In genomic region chr2:42297322-42297936, GRCh38 we compare ENCODE assay signal across 14 cellular contexts.
DNase-seq lines count a peak whose midpoint lies in the region; ATAC-seq and FAIRE-seq lines count a peak whose summit lies in the region.
"Had no signal": no experiment of that assay in that cellular context is flagged by ENCODE, and none has a peak within 500 bp of the region (broad histone marks: within the 10 kb centered on the region; RNA-seq: fewer than 3 reads in every experiment).

No MANE protein-coding gene starts in this region.

- ATAC-seq in GM18868 (IDR thresholded peaks at IDR 0.05; ENCODE audit: unreplicated experiment) = no peak
- ATAC-seq: HCT116 had no signal

- WGBS in small intestine, 3 donors = 75 to 89% (median 75%) methylated on average over 2 of the region's 2 CpGs

- in situ Hi-C loops in SK-MEL-5 (cut with HindIII; ENCODE audit: low pct_unique_long_range_greater_than_20kb, low sequenced_read_pairs) = no loop called here

- peaks cover 36% of the 10 kb centered on the region for H3K4me1 Mint-ChIP-seq in activated CD4-positive, alpha-beta T cell treated with anti-CD3 and anti-CD28 coated beads, Interleukin-2, amount 10 ng/mL, durations not matched to agents 24 days and 14 days

- no peaks in the 10 kb centered on the region for H3K9me3 Mint-ChIP-seq in activated CD4-positive, alpha-beta T cell treated with anti-CD3 and anti-CD28 coated beads, Interleukin-2, amount 10 ng/mL, durations not matched to agents 24 days and 14 days

- H3K27me3 Mint-ChIP-seq in activated CD4-positive, alpha-beta T cell treated with anti-CD3 and anti-CD28 coated beads, Interleukin-2, amount 10 ng/mL, durations not matched to agents 24 days and 14 days = no peaks in the 10 kb centered on the region

- peak; percentile 68 for DNase-seq in activated CD4-positive, alpha-beta T cell treated with anti-CD3 and anti-CD28 coated beads, Interleukin-2, amount 10 ng/mL, durations not matched to agents 24 days and 14 days
- DNase-seq in activated CD4-positive, alpha-beta T cell treated with anti-CD3 and anti-CD28 coated beads, Interleukin-2, amount 50 U/mL, for 1 hour = no peak
- DNase-seq in SK-MEL-5 (ENCODE audit: low read depth, low spot score) = peak; percentile 49
- DNase-seq in dermis microvascular lymphatic vessel endothelial cell (ENCODE audit: low read depth in 2 of 2) = peak; percentile 46 to 64
- peak; percentile 42 for DNase-seq in small intestine
- no peak for DNase-seq in hypothalamus (lab: John Stamatoyannopoulos, UW)
- DNase-seq in NCI-H187 (lab: John Stamatoyannopoulos, UW) = no peak
- DNase-seq: activated CD4-positive, alpha-beta T cell treated with anti-CD3 and anti-CD28 coated beads, Interleukin-2, amount 50 U/mL, for 48 hours; NCI-H1694 treated with DMSO at 0.1 percent for 48 hours; retina; SK-N-SH had no signal

- H3K27ac Mint-ChIP-seq in activated CD4-positive, alpha-beta T cell treated with anti-CD3 and anti-CD28 coated beads, Interleukin-2, amount 10 ng/mL, durations not matched to agents 24 days and 14 days = peak overlapping the region; percentile 59

- H3K36me3 ChIP-seq in small intestine (ENCODE audit: control insufficient read depth in 2 of 2, insufficient read depth in 2 of 2, low read length in 2 of 2) = peaks cover 4 to 19% of the 10 kb centered on the region in 2 donors

- intact Hi-C loops in activated CD4-positive, alpha-beta T cell treated with anti-CD3 and anti-CD28 coated beads, Interleukin-2, amount 10 ng/mL, durations not matched to agents 24 days and 14 days (cut with micrococcal nuclease) = loop anchor here (1.0 to 5.0 kb wide), 2 partner anchors 8 to 40 kb away; no protein-coding TSS in a partner anchor

- H3K9me3 ChIP-seq in small intestine (ENCODE audit: control insufficient read depth, low read depth) = no peaks in the 10 kb centered on the region
- H3K9me3 ChIP-seq: SK-N-SH, suprapubic skin had no signal

- H3K4me1 ChIP-seq in small intestine (ENCODE audit: control insufficient read depth in 2 of 2, insufficient read depth in 1 of 2, low read depth in 1 of 2, low read length in 1 of 2) = no peaks in the 10 kb centered on the region

- H3K27me3 ChIP-seq in small intestine (ENCODE audit: control insufficient read depth in 2 of 2, insufficient read depth in 2 of 2, low read length in 2 of 2) = no peaks in the 10 kb centered on the region
- H3K27me3 ChIP-seq: suprapubic skin had no signal

- H3K4me3 ChIP-seq in small intestine (ENCODE audit: low read depth in 1 of 2, low read length in 2 of 2) = no peak overlapping the region
- H3K4me3 ChIP-seq: suprapubic skin had no signal

- H3K36me3 Mint-ChIP-seq in activated CD4-positive, alpha-beta T cell treated with anti-CD3 and anti-CD28 coated beads, Interleukin-2, amount 10 ng/mL, durations not matched to agents 24 days and 14 days (ENCODE audit: low read depth) = peaks cover 62% of the 10 kb centered on the region

- peak overlapping the region in 1 of 2 donors; percentile 11 for H3K27ac ChIP-seq in small intestine (ENCODE audit: low read depth in 1 of 2, low read length in 1 of 2)
- H3K27ac ChIP-seq: suprapubic skin had no signal

- FAIRE-seq in small intestine (lab: Jason Lieb, UNC) = no peak

- H3K4me3 Mint-ChIP-seq in activated CD4-positive, alpha-beta T cell treated with anti-CD3 and anti-CD28 coated beads, Interleukin-2, amount 10 ng/mL, durations not matched to agents 24 days and 14 days = peak overlapping the region; percentile 39

Comparison
In these comparisons a context has a peak if more than half of its experiments do, and no peak if none do; other contexts are left out.
1. DNase-seq: peak in activated CD4-positive, alpha-beta T cell treated with anti-CD3 and anti-CD28 coated beads, Interleukin-2, amount 10 ng/mL, durations not matched to agents 24 days and 14 days (single experiment), SK-MEL-5 (single experiment), dermis microvascular lymphatic vessel endothelial cell (2 of 2) and small intestine (single experiment); none in activated CD4-positive, alpha-beta T cell treated with anti-CD3 and anti-CD28 coated beads, Interleukin-2, amount 50 U/mL, for 1 hour (single experiment), hypothalamus (0 of 51) and NCI-H187 (0 of 2).